Comparison of ENCODE assay signal across 14 cellular contexts in genomic region chr2:74512744-74513604, GRCh38. TPM values are rescaled to one million over a fixed set of nuclear protein-coding genes. Genes with fewer than 3 reads are reported as not detected.
DNase-seq lines count a peak whose midpoint lies in the region; ATAC-seq and TF ChIP-seq lines count a peak whose summit lies in the region.
"Had no signal": no experiment of that assay in that cellular context is flagged by ENCODE, and none has a peak within 500 bp of the region (broad histone marks: within the 10 kb centered on the region; RNA-seq: fewer than 3 reads in every experiment).

No MANE protein-coding gene starts in this region.

- no peak overlapping the region for H3K4me2 ChIP-seq in osteoblast (ENCODE audit: insufficient read depth, low read length)

- no peaks in the 10 kb centered on the region for H3K79me2 ChIP-seq in osteoblast (ENCODE audit: insufficient read depth, low read length)
- H3K79me2 ChIP-seq: parathyroid adenoma had no signal

- H3K27me3 Mint-ChIP-seq in T-helper 2 cell treated with Interferon-gamma antibody and Interleukin-4, amounts not matched to agents 5 μg/mL and 100 μg/mL, for 36 hours (ENCODE audit: low read depth): peaks cover 64% of the 10 kb centered on the region
- H3K27me3 Mint-ChIP-seq in effector memory CD8-positive, alpha-beta T cell: peaks cover 33 to 65% of the 10 kb centered on the region in 2 donors

- H3K9me3 Mint-ChIP-seq in T-helper 2 cell treated with Interferon-gamma antibody and Interleukin-4, amounts not matched to agents 5 μg/mL and 100 μg/mL, for 36 hours: no peaks in the 10 kb centered on the region
- H3K9me3 Mint-ChIP-seq in effector memory CD8-positive, alpha-beta T cell: no peaks in the 10 kb centered on the region
- H3K9me3 Mint-ChIP-seq: dendritic cell treated with granulocyte-macrophage colony-stimulating factor and Interleukin-4, amounts not matched to agents 40 ng/mL and 50 ng/mL, for 4 days had no signal

- H3K36me3 ChIP-seq in osteoblast (ENCODE audit: insufficient read depth, low read length): no peaks in the 10 kb centered on the region
- H3K36me3 ChIP-seq: transverse colon had no signal

- H4K20me1 ChIP-seq in osteoblast (ENCODE audit: insufficient read depth, low read length): no peaks in the 10 kb centered on the region

- no peak overlapping the region for H2AFZ ChIP-seq in osteoblast (ENCODE audit: low read length)
- H2AFZ ChIP-seq: parathyroid adenoma had no signal

- H3K36me3 Mint-ChIP-seq in T-helper 2 cell treated with Interferon-gamma antibody and Interleukin-4, amounts not matched to agents 5 μg/mL and 100 μg/mL, for 36 hours (ENCODE audit: low read depth): peaks cover 8% of the 10 kb centered on the region
- peaks cover 20% of the 10 kb centered on the region for H3K36me3 Mint-ChIP-seq in effector memory CD8-positive, alpha-beta T cell (ENCODE audit: insufficient read depth)

- peaks cover 35% of the 10 kb centered on the region for H3K4me1 Mint-ChIP-seq in T-helper 2 cell treated with Interferon-gamma antibody and Interleukin-4, amounts not matched to agents 5 μg/mL and 100 μg/mL, for 36 hours (ENCODE audit: low read depth)
- H3K4me1 Mint-ChIP-seq in effector memory CD8-positive, alpha-beta T cell (ENCODE audit: low read depth in 2 of 2): peaks cover 16 to 31% of the 10 kb centered on the region in 2 donors

- H3K4me3 ChIP-seq in osteoblast (ENCODE audit: insufficient read depth, low read length): no peak overlapping the region
- H3K4me3 ChIP-seq: transverse colon had no signal

- no peak overlapping the region for H3K27ac ChIP-seq in osteoblast (ENCODE audit: low read depth, low read length)
- H3K27ac ChIP-seq: parathyroid adenoma, transverse colon had no signal

- no peak overlapping the region for H3K27ac Mint-ChIP-seq in T-helper 2 cell treated with Interferon-gamma antibody and Interleukin-4, amounts not matched to agents 5 μg/mL and 100 μg/mL, for 36 hours
- H3K27ac Mint-ChIP-seq in effector memory CD8-positive, alpha-beta T cell: no peak overlapping the region
- H3K27ac Mint-ChIP-seq: dendritic cell treated with granulocyte-macrophage colony-stimulating factor and Interleukin-4, amounts not matched to agents 40 ng/mL and 50 ng/mL, for 4 days had no signal

- H3K27me3 ChIP-seq in osteoblast (ENCODE audit: insufficient read depth, low read length): peaks cover 69% of the 10 kb centered on the region

- ATAC-seq in effector memory CD8-positive, alpha-beta T cell (replicated peaks): no peak
- no peak for ATAC-seq in GM21737 (IDR thresholded peaks at IDR 0.05; ENCODE audit: unreplicated experiment)

- peaks cover 13% of the 10 kb centered on the region for H3K4me1 ChIP-seq in osteoblast (ENCODE audit: insufficient read depth, low read length)

- H3K4me3 Mint-ChIP-seq in T-helper 2 cell treated with Interferon-gamma antibody and Interleukin-4, amounts not matched to agents 5 μg/mL and 100 μg/mL, for 36 hours: peak overlapping the region; percentile 55
- H3K4me3 Mint-ChIP-seq in effector memory CD8-positive, alpha-beta T cell: peak overlapping the region; percentile 50 to 59
- H3K4me3 Mint-ChIP-seq: dendritic cell treated with granulocyte-macrophage colony-stimulating factor and Interleukin-4, amounts not matched to agents 40 ng/mL and 50 ng/mL, for 4 days had no signal

- no peak for TF ChIP-seq CTCF in osteoblast (IDR thresholded peaks at IDR 0.05; ENCODE audit: extremely low read depth, low read depth, low read length)

- no peak for DNase-seq in T-helper 2 cell treated with Interferon-gamma antibody and Interleukin-4, amounts not matched to agents 5 μg/mL and 100 μg/mL, for 36 hours (ENCODE audit: low spot score)
- DNase-seq in T-helper 2 cell: no peak
- peak; percentile 31 for DNase-seq in NCI-H146 (lab: John Stamatoyannopoulos, UW)
- DNase-seq in effector memory CD8-positive, alpha-beta T cell: no peak
- DNase-seq in osteoblast (ENCODE audit: insufficient read length, low spot score, missing footprints): peak; percentile 76
- DNase-seq in foreskin melanocyte: no peak
- no peak for DNase-seq in NCI-H526 (lab: John Stamatoyannopoulos, UW)
- DNase-seq: amniotic stem cell, midbrain, SIG-M5, transverse colon had no signal

- no peaks in the 10 kb centered on the region for H3K9me3 ChIP-seq in osteoblast (ENCODE audit: low read depth, low read length)
- H3K9me3 ChIP-seq: transverse colon had no signal

RNA-seq across cellular contexts. Expression of gene TLX2, which starts 1.3 kb away (rescaled TPM):
- under 0.01 and 0.36 TPM in 2 replicates for total RNA-seq in osteoblast

RNA-seq across cellular contexts. Expression of gene PCGF1, which starts 5.5 kb away (rescaled TPM):
- total RNA-seq in osteoblast: 22.4 and 26.5 TPM in 2 replicates

RNA-seq across cellular contexts. Expression of gene DQX1, which starts 13.1 kb away (rescaled TPM):
- not detected in 2 replicates for total RNA-seq in osteoblast

RNA-seq across cellular contexts. Expression of gene LBX2, which starts 13.6 kb away (rescaled TPM):
- 4.1 and 5.4 TPM in 2 replicates for total RNA-seq in osteoblast

RNA-seq across cellular contexts. Expression of gene AUP1, which starts 16.5 kb away (rescaled TPM):
- total RNA-seq in osteoblast: 82.9 and 86.3 TPM in 2 replicates

Comparison
In these comparisons a context has a peak if more than half of its experiments do, and no peak if none do; other contexts are left out.
1. DNase-seq: peak in NCI-H146 (single experiment) and osteoblast (single experiment); none in T-helper 2 cell treated with Interferon-gamma antibody and Interleukin-4, amounts not matched to agents 5 μg/mL and 100 μg/mL, for 36 hours (single experiment), T-helper 2 cell (0 of 5), effector memory CD8-positive, alpha-beta T cell (0 of 3), foreskin melanocyte (single experiment) and NCI-H526 (0 of 2).